Comparison of ENCODE assay signal across 8 cellular contexts in genomic region chr6:136582702-136583471, GRCh38. TPM values are rescaled to one million over a fixed set of nuclear protein-coding genes. Genes with fewer than 3 reads are reported as not detected.
DNase-seq lines count a peak whose midpoint lies in the region; ATAC-seq, FAIRE-seq and TF ChIP-seq lines count a peak whose summit lies in the region.

No MANE protein-coding gene starts in this region.

- no peak for FAIRE-seq in A549 (lab: Jason Lieb, UNC)
- FAIRE-seq in GM18507 (lab: Jason Lieb, UNC), result peak; percentile 73

- H3K36me3 Mint-ChIP-seq in neural progenitor cell, result no peaks in the 10 kb centered on the region

- H3K36me3 ChIP-seq in Peyer's patch (peaks cover 0 to 42% (median 0%) of the 10 kb centered on the region in 3 donors), neural progenitor cell (no peaks in the 10 kb centered on the region)
- H3K36me3 ChIP-seq in effector memory CD4-positive, alpha-beta T cell (ENCODE audit: control insufficient read depth, insufficient read depth, low read length), result peaks cover 40% of the 10 kb centered on the region

- WGBS in A549 (ENCODE audit: missing lambda C conversion rate), result 32% methylated on average over 3 of the region's 3 CpGs

- POLR2A ChIA-PET in A549 (lab: Yijun Ruan, JAX), result no interaction called here

- no peaks in the 10 kb centered on the region for H3K27me3 Mint-ChIP-seq in neural progenitor cell (ENCODE audit: insufficient read depth, low read depth)

- H3K4me1 Mint-ChIP-seq in neural progenitor cell, result no peaks in the 10 kb centered on the region

- no peaks in the 10 kb centered on the region for H3F3A ChIP-seq in neural progenitor cell (ENCODE audit: low read depth)

- H3K9me3 ChIP-seq in A549, result no peaks in the 10 kb centered on the region
- H3K9me3 ChIP-seq in Peyer's patch, result no peaks in the 10 kb centered on the region
- H3K9me3 ChIP-seq in neural progenitor cell (ENCODE audit: low read depth), result no peaks in the 10 kb centered on the region
- no peaks in the 10 kb centered on the region for H3K9me3 ChIP-seq in effector memory CD4-positive, alpha-beta T cell (ENCODE audit: control insufficient read depth, low read length)

- H3K27ac Mint-ChIP-seq in neural progenitor cell, result no peak overlapping the region

- H3K27me3 ChIP-seq in Peyer's patch (no peaks in the 10 kb centered on the region), neural progenitor cell (no peaks in the 10 kb centered on the region)
- no peaks in the 10 kb centered on the region for H3K27me3 ChIP-seq in effector memory CD4-positive, alpha-beta T cell (replicated peaks; ENCODE audit: control insufficient read depth, insufficient read depth, low read length, poor library complexity, severe bottlenecking)

- no peak overlapping the region for H2AFZ ChIP-seq in neural progenitor cell (replicated peaks)

- H3K4me2 ChIP-seq in A549 (peak overlapping the region; percentile 36; the same call in 2 of the 3 replicates), neural progenitor cell (no peak overlapping the region)

- H3K27ac ChIP-seq in A549, result peak overlapping the region in 1 of 2 experiments; percentile 21; a peak in 3 of 6 replicates
- peak overlapping the region in 2 of 4 donors; percentile 18 to 66 for H3K27ac ChIP-seq in Peyer's patch
- no peak overlapping the region for H3K27ac ChIP-seq in neural progenitor cell
- no peak overlapping the region for H3K27ac ChIP-seq in effector memory CD4-positive, alpha-beta T cell (ENCODE audit: insufficient read depth, low read length, poor library complexity, severe bottlenecking)

- CTCF ChIA-PET in A549 (lab: Yijun Ruan, JAX), result interaction anchor here (0.9 to 7.7 kb wide), 8 partner anchors 9 to 209 kb away, joined by 3 to 41 read pairs (median 7); partner anchors contain the start of gene MAP3K5

- H3K9ac ChIP-seq in neural progenitor cell, result no peak overlapping the region

- ATAC-seq in A549, result peak; percentile 64 to 86; a peak in 4 of 6 replicates
- no peak for ATAC-seq in GM21447 (IDR thresholded peaks at IDR 0.05; ENCODE audit: unreplicated experiment)

- TF ChIP-seq CTCF in A549 (IDR thresholded peaks at IDR 0.05) (peak; percentile 68), Peyer's patch (IDR thresholded peaks at IDR 0.05) (peak; percentile 25 to 73 (median 66)), neural progenitor cell (IDR thresholded peaks at IDR 0.05) (peak; percentile 60)

- H3K9me3 Mint-ChIP-seq in neural progenitor cell, result no peaks in the 10 kb centered on the region

- peak; percentile 54 to 68 for TF ChIP-seq RAD21 in A549 (conservative IDR thresholded peaks at IDR 0.05 in 1 of 2, IDR thresholded peaks at IDR 0.05 in 1 of 2)

- no peak overlapping the region for H3K4me3 ChIP-seq in A549
- no peak overlapping the region for H3K4me3 ChIP-seq in Peyer's patch
- no peak overlapping the region for H3K4me3 ChIP-seq in neural progenitor cell
- no peak overlapping the region for H3K4me3 ChIP-seq in effector memory CD4-positive, alpha-beta T cell (ENCODE audit: insufficient read depth, low read depth, low read length, poor library complexity, severe bottlenecking)

- TF ChIP-seq EP300 in A549 (IDR thresholded peaks at IDR 0.05), result no peak

- H3K4me1 ChIP-seq in A549 (peaks cover 13% of the 10 kb centered on the region), Peyer's patch (no peaks in the 10 kb centered on the region), neural progenitor cell (no peaks in the 10 kb centered on the region)
- no peaks in the 10 kb centered on the region for H3K4me1 ChIP-seq in effector memory CD4-positive, alpha-beta T cell (ENCODE audit: control insufficient read depth, insufficient read depth, low read length, poor library complexity, severe bottlenecking)

- DNase-seq in A549 (ENCODE audit: low read depth in 1 of 2, low spot score in 1 of 2), result peak; percentile 50 to 81
- DNase-seq in GM18507 (ENCODE audit: extremely low spot score, insufficient read length, low read depth), result no peak
- DNase-seq in Peyer's patch, result no peak
- peak; percentile 36 to 44 for DNase-seq in erythroblast (lab: John Stamatoyannopoulos, UW)
- no peak for DNase-seq in neural progenitor cell (ENCODE audit: low spot score)
- no peak for DNase-seq in effector memory CD4-positive, alpha-beta T cell
- no peak for DNase-seq in mucosa of gallbladder (ENCODE audit: low spot score)

- no peaks in the 10 kb centered on the region for H4K20me1 ChIP-seq in neural progenitor cell (ENCODE audit: low read depth)

- H3K4me3 Mint-ChIP-seq in neural progenitor cell, result no peak overlapping the region

- TF ChIP-seq POLR2A in A549 (IDR thresholded peaks at IDR 0.05; ENCODE audit: low read length) (no peak), Peyer's patch (IDR thresholded peaks at IDR 0.05) (no peak), erythroblast (IDR thresholded peaks at IDR 0.05; ENCODE audit: low read length) (no peak)

- no peaks in the 10 kb centered on the region for H3K79me2 ChIP-seq in neural progenitor cell (ENCODE audit: low read depth)

TF ChIP-seq in A549, 52 proteins besides CTCF, POLR2A, EP300 and RAD21 (continues in another document):
- TF ChIP-seq GATA3 (IDR thresholded peaks at IDR 0.05; ENCODE audit: borderline replicate concordance) (no peak), RARB (CRISPR knock-in tag; IDR thresholded peaks at IDR 0.05) (no peak), TP53 (CRISPR knock-in tag; IDR thresholded peaks at IDR 0.05) (no peak), CHD4 (IDR thresholded peaks at IDR 0.05; ENCODE audit: borderline replicate concordance) (no peak), HMGXB4 (CRISPR knock-in tag; IDR thresholded peaks at IDR 0.05; ENCODE audit: borderline replicate concordance) (no peak), FOXS1 (CRISPR knock-in tag; IDR thresholded peaks at IDR 0.05) (no peak), CBX8 (IDR thresholded peaks at IDR 0.05) (no peak), EHF (CRISPR knock-in tag; IDR thresholded peaks at IDR 0.05) (no peak), CBX2 (IDR thresholded peaks at IDR 0.05; ENCODE audit: borderline replicate concordance, low read depth) (no peak), ZNF302 (CRISPR knock-in tag; IDR thresholded peaks at IDR 0.05) (no peak), BCL3 (IDR thresholded peaks at IDR 0.05) (no peak), MAX (IDR thresholded peaks at IDR 0.05) (no peak), SMC3 (IDR thresholded peaks at IDR 0.05) (peak; percentile 66), CHD2 (IDR thresholded peaks at IDR 0.05; ENCODE audit: low read length, partially characterized antibody) (no peak), ZC3H11A (IDR thresholded peaks at IDR 0.05) (no peak), HEYL (CRISPR knock-in tag; IDR thresholded peaks at IDR 0.05) (no peak), CEBPB (IDR thresholded peaks at IDR 0.05) (peak in 1 of 2 experiments; percentile 19; a peak in 1 of 4 replicates), EHMT2 (IDR thresholded peaks at IDR 0.05; ENCODE audit: low read depth) (no peak), RFX5 (IDR thresholded peaks at IDR 0.05) (no peak), TFCP2L1 (CRISPR knock-in tag; IDR thresholded peaks at IDR 0.05) (no peak), JUNB (IDR thresholded peaks at IDR 0.05) (no peak), FOSB (CRISPR knock-in tag; IDR thresholded peaks at IDR 0.05) (no peak), HOXA7 (CRISPR knock-in tag; IDR thresholded peaks at IDR 0.05) (no peak), MAZ (IDR thresholded peaks at IDR 0.05; ENCODE audit: borderline replicate concordance, low read depth, low read length) (no peak), POLR2AphosphoS2 (conservative IDR thresholded peaks at IDR 0.05; ENCODE audit: low read length) (no peak), ZSCAN20 (CRISPR knock-in tag; IDR thresholded peaks at IDR 0.05) (no peak), FOSL2 (IDR thresholded peaks at IDR 0.05) (no peak), FOSL2 (CRISPR knock-in tag; IDR thresholded peaks at IDR 0.05) (peak; percentile 85)

RNA-seq across cellular contexts. Expression of gene MAP7, which starts 32.7 kb away (rescaled TPM):
- polyA plus RNA-seq in A549 (2011; rRNA removed) (49.0 and 64.5 TPM in 2 replicates), A549 (2017; fragmentation: RNase III; extraction: RNeasy Plus Mini Kit Qiagen cat#74134 plus additional on column Dnase treatment) (49.5 to 65.0 TPM (median 60.6 TPM) in 3 replicates)
- polyA plus RNA-seq in A549 (2012; cell fraction: cytosol; rRNA removed), result 36.9 and 38.4 TPM in 2 replicates
- polyA plus RNA-seq in A549 (2012; cell fraction: nucleus; rRNA removed), result 41.6 and 44.1 TPM in 2 replicates
- 27.1 and 28.1 TPM in 2 replicates for polyA minus RNA-seq in A549 (2011; rRNA and poly(A)+ RNA removed)
- total RNA-seq in Peyer's patch (10 to 100 TPM; 16.5 to 47.1 (median 38.8) TPM), neural progenitor cell (ENCODE audit: low replicate concordance) (8.9 and 9.0 TPM in 2 replicates), mucosa of gallbladder (56.8 TPM)

Comparison
In these comparisons a context has a peak if more than half of its experiments do, and no peak if none do; other contexts are left out.
1. DNase-seq: peak in A549 (2 of 2) and erythroblast (2 of 2); none in GM18507 (single experiment), Peyer's patch (0 of 3), neural progenitor cell (single experiment), effector memory CD4-positive, alpha-beta T cell (0 of 3) and mucosa of gallbladder (single experiment).
2. Peak in every context shown above with its lines, with median percentiles within 50 percentile points of each other: CTCF ChIP-seq.